1 cellular context compared by ENCODE assay signal in the genomic region with DNA sequence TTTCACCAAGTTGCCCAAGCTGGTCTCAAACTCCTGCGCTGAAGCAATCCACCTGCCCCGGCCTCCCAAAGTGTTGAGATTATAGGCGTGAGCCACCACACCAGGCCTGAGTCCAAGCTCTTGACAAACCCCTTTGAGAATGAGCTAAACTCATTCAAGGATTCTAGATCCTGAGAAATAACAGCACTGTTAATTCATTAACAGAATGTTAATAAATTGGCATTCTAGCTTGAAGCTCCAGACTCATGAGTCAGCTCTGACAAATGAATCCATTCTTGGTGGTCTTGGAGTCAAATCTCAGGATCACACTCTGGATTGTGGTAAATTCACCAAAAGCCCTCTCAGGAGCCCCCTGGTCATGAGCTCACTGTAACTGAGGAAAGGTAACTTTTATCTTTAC.
TF ChIP-seq lines count a peak whose summit lies in the region.

No MANE protein-coding gene starts in this region.

TF ChIP-seq in H1, 55 proteins besides CTCF, POLR2A, EP300 and RAD21:
- no peak for TF ChIP-seq SP2 (IDR thresholded peaks at IDR 0.05; ENCODE audit: low read length)
- no peak for TF ChIP-seq TCF12 (IDR thresholded peaks at IDR 0.05; ENCODE audit: low read depth, low read length)
- TF ChIP-seq POU5F1 (IDR thresholded peaks at IDR 0.05; ENCODE audit: low read depth, low read length), result no peak
- TF ChIP-seq, protein P1, sequence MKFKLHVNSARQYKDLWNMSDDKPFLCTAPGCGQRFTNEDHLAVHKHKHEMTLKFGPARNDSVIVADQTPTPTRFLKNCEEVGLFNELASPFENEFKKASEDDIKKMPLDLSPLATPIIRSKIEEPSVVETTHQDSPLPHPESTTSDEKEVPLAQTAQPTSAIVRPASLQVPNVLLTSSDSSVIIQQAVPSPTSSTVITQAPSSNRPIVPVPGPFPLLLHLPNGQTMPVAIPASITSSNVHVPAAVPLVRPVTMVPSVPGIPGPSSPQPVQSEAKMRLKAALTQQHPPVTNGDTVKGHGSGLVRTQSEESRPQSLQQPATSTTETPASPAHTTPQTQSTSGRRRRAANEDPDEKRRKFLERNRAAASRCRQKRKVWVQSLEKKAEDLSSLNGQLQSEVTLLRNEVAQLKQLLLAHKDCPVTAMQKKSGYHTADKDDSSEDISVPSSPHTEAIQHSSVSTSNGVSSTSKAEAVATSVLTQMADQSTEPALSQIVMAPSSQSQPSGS (IDR thresholded peaks at IDR 0.05; ENCODE audit: low read length), result no peak
- TF ChIP-seq POLR2AphosphoS5 (IDR thresholded peaks at IDR 0.05; ENCODE audit: low read depth, low read length), result no peak
- no peak for TF ChIP-seq E2F6 (IDR thresholded peaks at IDR 0.05)
